In genomic region chr1:38287036-38287435, GRCh38 we compare ENCODE assay signal across 1 cellular context.
TF ChIP-seq lines count a peak whose summit lies in the region.

No MANE protein-coding gene starts in this region.

TF ChIP-seq in HepG2, 621 proteins besides CTCF, POLR2A, EP300 and RAD21 (continued from another document):
- TF ChIP-seq ZBED4 (CRISPR knock-in tag; IDR thresholded peaks at IDR 0.05; ENCODE audit: borderline replicate concordance) (no peak), SP1 (IDR thresholded peaks at IDR 0.05) (no peak), SP1 (CRISPR knock-in tag; IDR thresholded peaks at IDR 0.05) (no peak), DNMT1 (CRISPR knock-in tag; IDR thresholded peaks at IDR 0.05) (no peak), DMTF1 (CRISPR knock-in tag; IDR thresholded peaks at IDR 0.05) (no peak)
